In genomic region chr10:60032723-60033122, GRCh38 we compare ENCODE assay signal across 8 cellular contexts.
DNase-seq lines count a peak whose midpoint lies in the region; ATAC-seq and TF ChIP-seq lines count a peak whose summit lies in the region.

No MANE protein-coding gene starts in this region.

- H3K4me1 ChIP-seq in SJCRH30 (no peaks in the 10 kb centered on the region), lower lobe of right lung (peaks cover 25% of the 10 kb centered on the region)

- peak; percentile 38 for ATAC-seq in GM19468 (IDR thresholded peaks at IDR 0.05; ENCODE audit: extremely low read depth, unreplicated experiment)
- ATAC-seq in lower lobe of right lung: peak; percentile 94 to 95

- H3K27ac ChIP-seq in SJCRH30 (no peak overlapping the region), lower lobe of right lung (no peak overlapping the region)

- no peaks in the 10 kb centered on the region for H3K27me3 ChIP-seq in SJCRH30
- no peaks in the 10 kb centered on the region for H3K27me3 ChIP-seq in lower lobe of right lung (ENCODE audit: low read depth)

- peak; percentile 78 for TF ChIP-seq CTCF in LNCaP clone FGC (IDR thresholded peaks at IDR 0.05; ENCODE audit: control insufficient read depth, extremely low read depth, insufficient read depth)
- peak; percentile 30 for TF ChIP-seq CTCF in cardiac fibroblast (IDR thresholded peaks at IDR 0.05; ENCODE audit: low read depth, low read length)
- peak; percentile 54 for TF ChIP-seq CTCF in lower lobe of right lung (IDR thresholded peaks at IDR 0.05)

- H3K4me3 ChIP-seq in LNCaP clone FGC (ENCODE audit: low read depth, low read length) (no peak overlapping the region), SJCRH30 (no peak overlapping the region), cardiac fibroblast (replicated peaks in 1 of 2; ENCODE audit: low read depth in 2 of 2, low read length in 2 of 2) (no peak overlapping the region), lower lobe of right lung (no peak overlapping the region)

- no peaks in the 10 kb centered on the region for H3K9me3 ChIP-seq in SJCRH30 (replicated peaks)
- no peaks in the 10 kb centered on the region for H3K9me3 ChIP-seq in lower lobe of right lung

- peak; percentile 18 for DNase-seq in DMS 273 treated with DMSO at 0.1 percent for 48 hours (lab: John Stamatoyannopoulos, UW)
- peak; percentile 84 for DNase-seq in LNCaP clone FGC (ENCODE audit: low read depth)
- peak; percentile 2 to 42 for DNase-seq in SJCRH30
- DNase-seq in cardiac fibroblast (ENCODE audit: low read depth in 2 of 2): peak; percentile 69 to 77
- DNase-seq in lower lobe of right lung: no peak
- DNase-seq in superior temporal gyrus (ENCODE audit: extremely low spot score): peak; percentile 60
- no peak for DNase-seq in NCI-H2081 treated with DMSO at 0.1 percent for 48 hours (lab: John Stamatoyannopoulos, UW)

- H3K36me3 ChIP-seq in SJCRH30 (no peaks in the 10 kb centered on the region), lower lobe of right lung (no peaks in the 10 kb centered on the region)

- intact Hi-C loops in lower lobe of right lung (cut with DNase I): no loop called here

Comparison
In these comparisons a context has a peak if more than half of its experiments do, and no peak if none do; other contexts are left out.
1. DNase-seq: peak in DMS 273 treated with DMSO at 0.1 percent for 48 hours (single experiment), LNCaP clone FGC (single experiment), SJCRH30 (2 of 2), cardiac fibroblast (2 of 2) and superior temporal gyrus (single experiment); none in lower lobe of right lung (single experiment) and NCI-H2081 treated with DMSO at 0.1 percent for 48 hours (single experiment).
2. Peak in every context shown above with its lines, with median percentiles within 50 percentile points of each other: CTCF ChIP-seq.